12 cellular contexts compared by ENCODE assay signal in genomic region chr5:172797800-172798199, GRCh38. TPM values are rescaled to one million over a fixed set of nuclear protein-coding genes. Genes with fewer than 3 reads are reported as not detected.
A peak's percentile ranks its signal among the peaks of the same experiment; 100 is the strongest.
DNase-seq lines count a peak whose midpoint lies in the region; ATAC-seq and TF ChIP-seq lines count a peak whose summit lies in the region.
"Had no signal": no experiment of that assay in that cellular context is flagged by ENCODE, and none has a peak within 500 bp of the region (broad histone marks: within the 10 kb centered on the region; RNA-seq: fewer than 3 reads in every experiment).

No MANE protein-coding gene starts in this region.

- H3K4me1 ChIP-seq in SJSA1 (replicated peaks) (peaks cover 97% of the 10 kb centered on the region), hepatocyte (ENCODE audit: insufficient read depth) (peaks cover 9% of the 10 kb centered on the region), skeletal muscle tissue (ENCODE audit: control insufficient read depth in 3 of 3, insufficient read depth in 3 of 3, low read length in 3 of 3) (peaks cover 28 to 41% (median 39%) of the 10 kb centered on the region in 3 donors)
- H3K4me1 ChIP-seq in CD8-positive, alpha-beta T cell (ENCODE audit: insufficient read depth, low read length) = no peaks in the 10 kb centered on the region

- TF ChIP-seq CTCF in GM10248 (IDR thresholded peaks at IDR 0.05; ENCODE audit: control extremely low read depth, extremely low read depth, low read depth, missing control alignments) = no peak
- TF ChIP-seq CTCF in hepatocyte (IDR thresholded peaks at IDR 0.05; ENCODE audit: poor library complexity) = no peak
- TF ChIP-seq CTCF in CD8-positive, alpha-beta T cell (IDR thresholded peaks at IDR 0.05) = no peak

- peak overlapping the region; percentile 88 for H3K27ac ChIP-seq in SJSA1
- H3K27ac ChIP-seq in hepatocyte = peak overlapping the region; percentile 12
- H3K27ac ChIP-seq in skeletal muscle tissue (ENCODE audit: low read depth, low read length) = peak overlapping the region; percentile 38
- H3K27ac ChIP-seq in CD8-positive, alpha-beta T cell (ENCODE audit: low read depth, low read length) = no peak overlapping the region
- H3K27ac ChIP-seq: HL-60 had no signal

- no peaks in the 10 kb centered on the region for H3K9me3 Mint-ChIP-seq in CD8-positive, alpha-beta T cell
- H3K9me3 Mint-ChIP-seq: brain had no signal

- no peak overlapping the region for H3K9ac ChIP-seq in skeletal muscle tissue (ENCODE audit: low read depth in 1 of 3, low read length in 3 of 3)

- intact Hi-C loops in CD8-positive, alpha-beta T cell (cut with DNase I, micrococcal nuclease) = no loop called here

- no peaks in the 10 kb centered on the region for H3K27me3 ChIP-seq in SJSA1 (replicated peaks)
- H3K27me3 ChIP-seq in hepatocyte = no peaks in the 10 kb centered on the region
- no peaks in the 10 kb centered on the region for H3K27me3 ChIP-seq in skeletal muscle tissue (ENCODE audit: control insufficient read depth in 3 of 3, insufficient read depth in 3 of 3, low read length in 3 of 3)
- no peaks in the 10 kb centered on the region for H3K27me3 ChIP-seq in CD8-positive, alpha-beta T cell (ENCODE audit: insufficient read depth, low read length)
- H3K27me3 ChIP-seq: pancreas had no signal

- 76% methylated on average over 5 of the region's 5 CpGs for WGBS in hepatocyte (ENCODE audit: low lambda C conversion rate, missing lambda C conversion rate)

- H2AFZ ChIP-seq in hepatocyte = no peak overlapping the region

- DNase-seq in GM10248 (ENCODE audit: extremely low spot score) (peak; percentile 31), SJSA1 (ENCODE audit: low read depth in 1 of 2, low spot score in 2 of 2) (no peak), hepatocyte (ENCODE audit: low spot score) (no peak)
- DNase-seq in CD8-positive, alpha-beta T cell = no peak
- DNase-seq: NCI-H1092 treated with DMSO at 0.1 percent for 48 hours, pancreas had no signal

- no peaks in the 10 kb centered on the region for H3K36me3 ChIP-seq in SJSA1
- no peaks in the 10 kb centered on the region for H3K36me3 ChIP-seq in hepatocyte (replicated peaks; ENCODE audit: insufficient read depth, low read depth)
- H3K36me3 ChIP-seq in skeletal muscle tissue (ENCODE audit: control insufficient read depth in 3 of 3, insufficient read depth in 3 of 3, low read length in 3 of 3) = no peaks in the 10 kb centered on the region
- no peaks in the 10 kb centered on the region for H3K36me3 ChIP-seq in CD8-positive, alpha-beta T cell (ENCODE audit: insufficient read depth, low read length)
- H3K36me3 ChIP-seq: pancreas had no signal

- H3K27me3 Mint-ChIP-seq in CD8-positive, alpha-beta T cell (ENCODE audit: low read depth) = no peaks in the 10 kb centered on the region

- no peaks in the 10 kb centered on the region for H3K9me2 ChIP-seq in hepatocyte (replicated peaks; ENCODE audit: insufficient read depth)

- no peak overlapping the region for H3K27ac Mint-ChIP-seq in CD8-positive, alpha-beta T cell

- ATAC-seq in HG02763 (IDR thresholded peaks at IDR 0.05; ENCODE audit: unreplicated experiment) (no peak), HG03354 (IDR thresholded peaks at IDR 0.05; ENCODE audit: poor library complexity, severe bottlenecking, unreplicated experiment) (no peak), GM21576 (IDR thresholded peaks at IDR 0.05; ENCODE audit: unreplicated experiment) (no peak)
- ATAC-seq in CD8-positive, alpha-beta T cell = no peak

- CTCF ChIA-PET in GM10248 (lab: Yijun Ruan, JAX) = interaction anchor here (0.8 to 2.5 kb wide), 7 partner anchors 8 to 83 kb away, joined by 3 to 24 read pairs (median 3); partner anchors contain the start of gene DUSP1
- CTCF ChIA-PET in CD8-positive, alpha-beta T cell (lab: Charles Lee) = interaction anchor here (0.6 to 2.0 kb wide), 2 partner anchors 25 to 81 kb away, joined by 3 to 6 read pairs; no protein-coding TSS in a partner anchor

- H3K4me3 Mint-ChIP-seq in CD8-positive, alpha-beta T cell = no peak overlapping the region
- H3K4me3 Mint-ChIP-seq: brain had no signal

- H3K36me3 Mint-ChIP-seq in CD8-positive, alpha-beta T cell = no peaks in the 10 kb centered on the region
- H3K36me3 Mint-ChIP-seq: brain had no signal

- no peaks in the 10 kb centered on the region for H4K20me1 ChIP-seq in hepatocyte (ENCODE audit: insufficient read depth, poor library complexity, severe bottlenecking)

- H3K4me3 ChIP-seq in SJSA1 (no peak overlapping the region), hepatocyte (no peak overlapping the region), skeletal muscle tissue (ENCODE audit: low read length in 3 of 3) (no peak overlapping the region)
- H3K4me3 ChIP-seq in CD8-positive, alpha-beta T cell (ENCODE audit: low read depth, low read length) = no peak overlapping the region
- H3K4me3 ChIP-seq: pancreas had no signal

- H3K79me2 ChIP-seq in hepatocyte = no peaks in the 10 kb centered on the region

- H3K4me1 Mint-ChIP-seq in CD8-positive, alpha-beta T cell (ENCODE audit: low read depth) = peaks cover 3% of the 10 kb centered on the region

- POLR2A ChIA-PET in GM10248 (lab: Yijun Ruan, JAX) = interaction anchor here (1.9 kb wide), 1 partner anchor 27 kb away, joined by 14 read pairs; the partner anchor contains the start of gene DUSP1
- POLR2A ChIA-PET in CD8-positive, alpha-beta T cell (lab: Charles Lee) = interaction anchor here (0.6 kb wide), 1 partner anchor 30 kb away, joined by 4 read pairs; no protein-coding TSS in a partner anchor

- 0 out of 2 replicates have a peak, but pooled peaks cover 5% of the 10 kb centered on the region for H3K9me3 ChIP-seq in SJSA1 (replicated peaks)
- H3K9me3 ChIP-seq in hepatocyte (ENCODE audit: low read depth) = no peaks in the 10 kb centered on the region
- H3K9me3 ChIP-seq in skeletal muscle tissue (ENCODE audit: control insufficient read depth in 3 of 3, low read length in 3 of 3) = no peaks in the 10 kb centered on the region
- no peaks in the 10 kb centered on the region for H3K9me3 ChIP-seq in CD8-positive, alpha-beta T cell (ENCODE audit: low read length)
- H3K9me3 ChIP-seq: pancreas had no signal

- no peak overlapping the region for H3K4me2 ChIP-seq in hepatocyte

RNA-seq across cellular contexts. Expression of gene DUSP1, which starts 26.8 kb away (rescaled TPM):
- total RNA-seq in SJSA1 (2014; rRNA removed; shearing (Covaris generic)) = 322 and 475 TPM in 2 replicates
- total RNA-seq in hepatocyte (537 and 547 TPM in 2 replicates), skeletal muscle tissue (67.3 TPM)
- polyA plus RNA-seq in hepatocyte = 583 and 682 TPM in 2 replicates
- total RNA-seq in CD8-positive, alpha-beta T cell = 100 to 1,000 TPM; 745 to 767 TPM

RNA-seq across cellular contexts. Expression of gene ERGIC1, which starts 36.3 kb away (rescaled TPM):
- 115 and 202 TPM in 2 replicates for total RNA-seq in SJSA1 (2014; rRNA removed; shearing (Covaris generic))
- 105 and 107 TPM in 2 replicates for total RNA-seq in hepatocyte
- polyA plus RNA-seq in hepatocyte = 30.1 and 39.1 TPM in 2 replicates
- total RNA-seq in skeletal muscle tissue = 46.4 TPM
- 10 to 100 TPM; 61.0 to 61.2 TPM for total RNA-seq in CD8-positive, alpha-beta T cell
